Comparison of ENCODE assay signal across 13 cellular contexts in the genomic region with DNA sequence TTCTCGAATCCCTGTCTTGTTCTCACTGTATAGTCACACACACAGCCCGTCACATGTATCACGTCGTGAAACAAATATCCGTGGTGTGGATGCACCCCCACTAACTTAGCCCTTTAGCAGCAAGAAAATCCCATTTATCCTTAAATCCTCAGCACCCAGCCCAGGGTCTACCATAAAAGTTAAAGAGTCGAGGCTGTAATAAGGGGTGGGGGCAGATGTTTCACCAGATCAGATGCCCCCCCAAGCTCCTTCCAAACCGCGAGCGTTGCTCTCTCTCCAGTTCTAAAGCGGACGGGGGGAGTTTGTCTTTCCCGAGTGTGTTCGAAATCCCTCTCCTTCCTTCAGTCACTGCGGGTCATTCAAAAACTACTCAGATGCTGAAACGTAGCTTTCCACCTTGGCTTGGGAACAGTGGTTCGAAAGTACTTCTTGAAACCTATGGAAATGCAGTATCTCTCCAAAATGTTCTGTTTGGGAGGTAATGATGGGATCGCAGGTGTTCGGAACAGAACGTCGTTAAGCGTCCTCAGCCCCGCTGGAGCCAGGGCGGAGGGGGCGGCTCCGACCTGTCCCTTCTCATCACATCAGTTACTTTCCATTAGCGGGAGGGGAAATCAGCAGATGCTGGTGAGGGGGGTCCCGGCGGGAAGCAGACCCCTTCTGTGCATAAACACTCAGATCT.
A peak's percentile ranks its signal among the peaks of the same experiment; 100 is the strongest.
DNase-seq lines count a peak whose midpoint lies in the region; ATAC-seq and TF ChIP-seq lines count a peak whose summit lies in the region.
"Had no signal": no experiment of that assay in that cellular context is flagged by ENCODE, and none has a peak within 500 bp of the region (broad histone marks: within the 10 kb centered on the region; RNA-seq: fewer than 3 reads in every experiment).

No MANE protein-coding gene starts in this region.

- in situ Hi-C loops in brain microvascular endothelial cell (cut with HindIII; ENCODE audit: low pct_ligation_motif_present, low sequenced_read_pairs) = no loop called here

- H3K36me3 Mint-ChIP-seq in activated T-helper 2 cell treated with anti-CD3 and anti-CD28 coated beads, Interferon-gamma antibody, Interleukin-2, Interleukin-4, amounts not matched to agents 10 μg/mL and 5 μg/mL and 100 μg/mL, durations not matched to agents 14 hours and 24 hours and 36 hours (ENCODE audit: low read depth) = no peaks in the 10 kb centered on the region
- H3K36me3 Mint-ChIP-seq in naive B cell = peaks cover 0 to 5% of the 10 kb centered on the region in 2 donors

- no peak for DNase-seq in left ventricle myocardium inferior
- DNase-seq in cardiac septum (ENCODE audit: low spot score) = no peak
- no peak for DNase-seq in activated T-helper 2 cell treated with anti-CD3 and anti-CD28 coated beads, Interferon-gamma antibody, Interleukin-2, Interleukin-4, amounts not matched to agents 10 μg/mL and 5 μg/mL and 100 μg/mL, durations not matched to agents 14 hours and 24 hours and 36 hours (ENCODE audit: low spot score)
- DNase-seq in naive B cell = no peak
- peak; percentile 31 to 47 for DNase-seq in aorta
- DNase-seq in DMS153 treated with DMSO at 0.1 percent for 48 hours (lab: John Stamatoyannopoulos, UW; ENCODE audit: unreplicated experiment) = no peak
- DNase-seq in brain microvascular endothelial cell = no peak
- DNase-seq: Caco-2, foreskin keratinocyte, NCI-H1092, thyroid gland had no signal

- H3K4me3 Mint-ChIP-seq in activated T-helper 2 cell treated with anti-CD3 and anti-CD28 coated beads, Interferon-gamma antibody, Interleukin-2, Interleukin-4, amounts not matched to agents 10 μg/mL and 5 μg/mL and 100 μg/mL, durations not matched to agents 14 hours and 24 hours and 36 hours (ENCODE audit: low read depth) = peak overlapping the region; percentile 61
- H3K4me3 Mint-ChIP-seq in naive B cell = peak overlapping the region; percentile 78 to 90 (median 87)

- peak; percentile 15 to 17 for ATAC-seq in naive B cell (ENCODE audit: low read depth in 2 of 2)
- no peak for ATAC-seq in aorta (ENCODE audit: low FRiP score)
- no peak for ATAC-seq in GM18861 (IDR thresholded peaks at IDR 0.05; ENCODE audit: unreplicated experiment)
- ATAC-seq: foreskin keratinocyte had no signal

- peaks cover 80% of the 10 kb centered on the region for H3K27me3 ChIP-seq in left ventricle myocardium inferior (ENCODE audit: low read depth)
- H3K27me3 ChIP-seq in aorta (ENCODE audit: control insufficient read depth in 1 of 2, insufficient read depth in 2 of 2, low read length in 1 of 2) = no peaks in the 10 kb centered on the region
- peaks cover 19% of the 10 kb centered on the region for H3K27me3 ChIP-seq in brain microvascular endothelial cell (replicated peaks)

- H3K9me3 Mint-ChIP-seq in activated T-helper 2 cell treated with anti-CD3 and anti-CD28 coated beads, Interferon-gamma antibody, Interleukin-2, Interleukin-4, amounts not matched to agents 10 μg/mL and 5 μg/mL and 100 μg/mL, durations not matched to agents 14 hours and 24 hours and 36 hours = no peaks in the 10 kb centered on the region
- peaks cover 0 to 4% (median 0%) of the 10 kb centered on the region in 7 donors for H3K9me3 Mint-ChIP-seq in naive B cell

- H3K9me3 ChIP-seq in left ventricle myocardium inferior (replicated peaks) (peaks cover 5% of the 10 kb centered on the region), aorta (ENCODE audit: control insufficient read depth, low read length) (no peaks in the 10 kb centered on the region)
- H3K9me3 ChIP-seq: Caco-2, prostate gland, thyroid gland had no signal

- peaks cover 22% of the 10 kb centered on the region for H3K4me1 ChIP-seq in left ventricle myocardium inferior
- H3K4me1 ChIP-seq in aorta (ENCODE audit: control insufficient read depth in 1 of 2, insufficient read depth in 2 of 2, low read length in 2 of 2) = no peaks in the 10 kb centered on the region
- H3K4me1 ChIP-seq: Caco-2, foreskin keratinocyte, prostate gland had no signal

- 5 to 13% methylated on average over 28 of the region's 28 CpGs for WGBS in aorta, 2 donors

- TF ChIP-seq CTCF in left ventricle myocardium inferior (IDR thresholded peaks at IDR 0.05; ENCODE audit: borderline replicate concordance) = no peak
- TF ChIP-seq CTCF in brain microvascular endothelial cell (IDR thresholded peaks at IDR 0.05; ENCODE audit: low read depth, low read length, missing control alignments) = no peak

- H3K27ac Mint-ChIP-seq in activated T-helper 2 cell treated with anti-CD3 and anti-CD28 coated beads, Interferon-gamma antibody, Interleukin-2, Interleukin-4, amounts not matched to agents 10 μg/mL and 5 μg/mL and 100 μg/mL, durations not matched to agents 14 hours and 24 hours and 36 hours = no peak overlapping the region
- H3K27ac Mint-ChIP-seq in naive B cell = peak overlapping the region in 3 of 6 donors; percentile 16 to 54 (median 23)

- intact Hi-C loops in left ventricle myocardium inferior (cut with micrococcal nuclease) (no loop called here), cardiac septum (cut with DNase I) (no loop called here), aorta (cut with DNase I) (no loop called here)
- intact Hi-C loops in activated T-helper 2 cell treated with anti-CD3 and anti-CD28 coated beads, Interferon-gamma antibody, Interleukin-2, Interleukin-4, amounts not matched to agents 10 μg/mL and 5 μg/mL and 100 μg/mL, durations not matched to agents 14 hours and 24 hours and 36 hours (cut with micrococcal nuclease) = no loop called here

- H3K27ac ChIP-seq in left ventricle myocardium inferior (replicated peaks) (no peak overlapping the region), aorta (ENCODE audit: low read depth in 1 of 2, low read length in 2 of 2) (no peak overlapping the region), brain microvascular endothelial cell (no peak overlapping the region)
- H3K27ac ChIP-seq: foreskin keratinocyte, prostate gland, thyroid gland had no signal

- H3K4me1 Mint-ChIP-seq in activated T-helper 2 cell treated with anti-CD3 and anti-CD28 coated beads, Interferon-gamma antibody, Interleukin-2, Interleukin-4, amounts not matched to agents 10 μg/mL and 5 μg/mL and 100 μg/mL, durations not matched to agents 14 hours and 24 hours and 36 hours (ENCODE audit: low read depth) = peaks cover 14% of the 10 kb centered on the region
- H3K4me1 Mint-ChIP-seq in naive B cell = peaks cover 17 to 23% (median 21%) of the 10 kb centered on the region in 3 donors

- no peaks in the 10 kb centered on the region for H3K36me3 ChIP-seq in left ventricle myocardium inferior
- H3K36me3 ChIP-seq in aorta (ENCODE audit: control insufficient read depth in 1 of 2, insufficient read depth in 2 of 2, low read length in 1 of 2) = no peaks in the 10 kb centered on the region
- H3K36me3 ChIP-seq in brain microvascular endothelial cell (replicated peaks) = no peaks in the 10 kb centered on the region
- H3K36me3 ChIP-seq: prostate gland, thyroid gland had no signal

- H3K4me3 ChIP-seq in left ventricle myocardium inferior (peak overlapping the region; percentile 64), aorta (ENCODE audit: low read length in 2 of 2) (no peak overlapping the region), brain microvascular endothelial cell (ENCODE audit: low read depth, low read length) (no peak overlapping the region)

- peaks cover 38% of the 10 kb centered on the region for H3K27me3 Mint-ChIP-seq in activated T-helper 2 cell treated with anti-CD3 and anti-CD28 coated beads, Interferon-gamma antibody, Interleukin-2, Interleukin-4, amounts not matched to agents 10 μg/mL and 5 μg/mL and 100 μg/mL, durations not matched to agents 14 hours and 24 hours and 36 hours (ENCODE audit: low read depth)
- H3K27me3 Mint-ChIP-seq in naive B cell = peaks cover 21 to 41% (median 31%) of the 10 kb centered on the region in 3 donors

Comparison
In these comparisons a context has a peak if more than half of its experiments do, and no peak if none do; other contexts are left out.
1. DNase-seq: peak in aorta (2 of 2); none in left ventricle myocardium inferior (single experiment), cardiac septum (single experiment), activated T-helper 2 cell treated with anti-CD3 and anti-CD28 coated beads, Interferon-gamma antibody, Interleukin-2, Interleukin-4, amounts not matched to agents 10 μg/mL and 5 μg/mL and 100 μg/mL, durations not matched to agents 14 hours and 24 hours and 36 hours (single experiment), naive B cell (single experiment), DMS153 treated with DMSO at 0.1 percent for 48 hours (single experiment) and brain microvascular endothelial cell (single experiment).
2. ATAC-seq: peak in naive B cell (2 of 2); none in aorta (single experiment) and GM18861 (single experiment).